Comparison of ENCODE assay signal across 34 cellular contexts in genomic region chr15:27101982-27102381, GRCh38.
"Had no signal": no experiment of that assay in that cellular context is flagged by ENCODE, and none has a peak within 500 bp of the region (broad histone marks: within the 10 kb centered on the region; RNA-seq: fewer than 3 reads in every experiment).

No MANE protein-coding gene starts in this region.

- H3K4me3 ChIP-seq: MG63 had no signal

- H3K27me3 ChIP-seq: MG63 had no signal

- DNase-seq: Karpas-422, Kasumi-1, MG63, MM.1S, MV-4-11, NCI-H1048, NCI-H1092, NCI-H1092 treated with DMSO at 0.1 percent for 48 hours, NCI-H1105, NCI-H1105 treated with DMSO at 0.1 percent for 48 hours, NCI-H1417, NCI-H1417 treated with DMSO at 0.1 percent for 48 hours, NCI-H1436, NCI-H1436 treated with DMSO at 0.1 percent for 48 hours, NCI-H146, NCI-H1694, NCI-H1694 treated with DMSO at 0.1 percent for 48 hours, NCI-H187, NCI-H187 treated with DMSO at 0.1 percent for 48 hours, NCI-H1930, NCI-H2029, NCI-H2029 treated with DMSO at 0.1 percent for 48 hours, NCI-H2081, NCI-H2081 treated with DMSO at 0.1 percent for 48 hours, NCI-H2107, NCI-H2171, NCI-H2171 treated with DMSO at 0.1 percent for 48 hours, NCI-H2227 treated with DMSO at 0.1 percent for 48 hours, NCI-H226, NCI-H345, NCI-H446, NCI-H446 treated with DMSO at 0.1 percent for 48 hours, NCI-H510A, NCI-H510A treated with DMSO at 0.1 percent for 48 hours had no signal

- H3K36me3 ChIP-seq: MG63 had no signal

- H3K9me3 ChIP-seq: MG63 had no signal
